ENCODE assay signal across 32 cellular contexts in genomic region chr3:154885016-154885415, GRCh38.
A peak's percentile ranks its signal among the peaks of the same experiment; 100 is the strongest.
DNase-seq lines count a peak whose midpoint lies in the region; ATAC-seq, FAIRE-seq and TF ChIP-seq lines count a peak whose summit lies in the region.
"Had no signal": no experiment of that assay in that cellular context is flagged by ENCODE, and none has a peak within 500 bp of the region (broad histone marks: within the 10 kb centered on the region; RNA-seq: fewer than 3 reads in every experiment).

No MANE protein-coding gene starts in this region.

- no peaks in the 10 kb centered on the region for H3K27me3 ChIP-seq in PC-3 (ENCODE audit: low read length)
- H3K27me3 ChIP-seq in left lung, result no peaks in the 10 kb centered on the region
- H3K27me3 ChIP-seq: body of pancreas, dorsolateral prefrontal cortex, esophagus squamous epithelium had no signal

- H3K27ac ChIP-seq in PC-3 (ENCODE audit: low read length), result no peak overlapping the region; the same call in 1 of the 2 replicates
- H3K27ac ChIP-seq in kidney (ENCODE audit: low read depth in 2 of 2, low read length in 2 of 2), result no peak overlapping the region
- no peak overlapping the region for H3K27ac ChIP-seq in left lung
- H3K27ac ChIP-seq: body of pancreas, C4-2B, dorsolateral prefrontal cortex, esophagus squamous epithelium, KMS-11, psoas muscle had no signal

- H3K79me2 ChIP-seq in PC-3 (ENCODE audit: low read length), result no peaks in the 10 kb centered on the region

- no peak overlapping the region for H3K4me2 ChIP-seq in PC-3 (ENCODE audit: low read length)
- H3K4me2 ChIP-seq: KMS-11 had no signal

- no peak overlapping the region for H2AFZ ChIP-seq in PC-3 (ENCODE audit: low read length)

- no peaks in the 10 kb centered on the region for H4K20me1 ChIP-seq in PC-3 (ENCODE audit: low read length)

- FAIRE-seq in kidney (lab: Jason Lieb, UNC), result no peak
- FAIRE-seq: GM18507, TTC549 had no signal

- ATAC-seq in PC-3 (no peak), HG03135 (IDR thresholded peaks at IDR 0.05; ENCODE audit: unreplicated experiment) (no peak), left lung (no peak)
- ATAC-seq: body of pancreas; natural killer cell; psoas muscle; Right ventricle myocardium inferior; stimulated activated memory B cell treated with anti-CD40 and anti-IgM and Interleukin-4, amounts not matched to agents 10 μg/mL and 1 μg/mL and 100 μg/mL, for 72 hours; T-helper 17 cell had no signal

- H3K4me3 ChIP-seq in PC-3 (ENCODE audit: low read length) (no peak overlapping the region), kidney (ENCODE audit: low read length in 2 of 2) (no peak overlapping the region), left lung (no peak overlapping the region)
- H3K4me3 ChIP-seq: body of pancreas, dorsolateral prefrontal cortex, esophagus squamous epithelium, lung, psoas muscle had no signal

- H3K4me1 ChIP-seq in PC-3 (ENCODE audit: insufficient read depth, low read length) (peaks cover 16% of the 10 kb centered on the region), kidney (ENCODE audit: control insufficient read depth in 1 of 2, insufficient read depth in 1 of 2, low read depth in 1 of 2, low read length in 2 of 2) (no peaks in the 10 kb centered on the region), left lung (no peaks in the 10 kb centered on the region)
- H3K4me1 ChIP-seq: body of pancreas, esophagus squamous epithelium, psoas muscle had no signal

- H3K36me3 ChIP-seq in PC-3 (ENCODE audit: low read depth, low read length) (no peaks in the 10 kb centered on the region), kidney (ENCODE audit: control insufficient read depth in 1 of 2, insufficient read depth in 2 of 2, low read length in 2 of 2) (no peaks in the 10 kb centered on the region), left lung (no peaks in the 10 kb centered on the region)
- H3K36me3 ChIP-seq: esophagus squamous epithelium had no signal

- POLR2A ChIA-PET in PC-3 (lab: Charles Lee; ENCODE audit: unreplicated experiment), result no interaction called here

- no peaks in the 10 kb centered on the region for H3F3A ChIP-seq in PC-3 (ENCODE audit: low read length, unreplicated experiment)

- no peaks in the 10 kb centered on the region for H3K9me3 ChIP-seq in PC-3 (ENCODE audit: low read length)
- H3K9me3 ChIP-seq in kidney (ENCODE audit: control insufficient read depth in 1 of 2, low read length in 2 of 2), result no peaks in the 10 kb centered on the region
- peaks cover 0 to 16% of the 10 kb centered on the region in 2 donors for H3K9me3 ChIP-seq in left lung
- H3K9me3 ChIP-seq: body of pancreas, Caco-2 had no signal

- intact Hi-C loops in PC-3 (cut with micrococcal nuclease) (no loop called here), kidney (cut with DNase I) (no loop called here), left lung (cut with DNase I) (no loop called here)

- H3K9ac ChIP-seq in PC-3 (ENCODE audit: low read length) (no peak overlapping the region), kidney (ENCODE audit: low read length in 2 of 2) (no peak overlapping the region)
- H3K9ac ChIP-seq: KMS-11 had no signal

- CTCF ChIA-PET in PC-3 (lab: Charles Lee), result no interaction called here

- no TSS peak for BruUV-seq in PC-3 (replicated peaks; lab: Mats Ljungman, UMichigan)

- DNase-seq in GM04504 (ENCODE audit: low read depth) (peak; percentile 26), PC-3 (peak; percentile 26), fibroblast of gingiva (ENCODE audit: low read depth) (peak; percentile 90), non-pigmented ciliary epithelial cell (ENCODE audit: low read depth) (peak; percentile 20), kidney (no peak), left lung (no peak), GM19240 (ENCODE audit: insufficient read length, low spot score) (no peak)
- DNase-seq: activated CD4-positive, alpha-beta T cell treated with anti-CD3 and anti-CD28 coated beads, Interleukin-2, amount 50 U/mL, for 48 hours; activated T-cell treated with anti-CD3 and anti-CD28 coated beads, Interleukin-2, amount 50 U/mL, for 48 hours; body of pancreas; Caco-2; DMS79; dorsolateral prefrontal cortex; esophagus squamous epithelium; H7; natural killer cell; NCI-H1417; NCI-H2029; NCI-H524 treated with DMSO at 0.1 percent for 48 hours; NK-92 treated with Interleukin-12 subunit alpha and Interleukin-12 subunit beta, amount 100 ng/mL, for 24 hours; occipital lobe; psoas muscle; substantia nigra; T-helper 17 cell had no signal

- H3K9me2 ChIP-seq in PC-3 (replicated peaks; ENCODE audit: low read length), result no peaks in the 10 kb centered on the region

- no peak for TF ChIP-seq CTCF in PC-3 (conservative IDR thresholded peaks at IDR 0.05; ENCODE audit: low read depth, low read length)
- no peak for TF ChIP-seq CTCF in kidney (IDR thresholded peaks at IDR 0.05; ENCODE audit: borderline replicate concordance, extremely low read depth, insufficient read depth)
- no peak for TF ChIP-seq CTCF in left lung (IDR thresholded peaks at IDR 0.05)

Comparison
In these comparisons a context has a peak if more than half of its experiments do, and no peak if none do; other contexts are left out.
1. DNase-seq: peak in GM04504 (single experiment), PC-3 (single experiment), fibroblast of gingiva (single experiment) and non-pigmented ciliary epithelial cell (single experiment); none in kidney (single experiment), left lung (0 of 2) and GM19240 (single experiment).